ENCODE assay signal across 1 cellular context in genomic region chr12:123365141-123365917, GRCh38.
TF ChIP-seq lines count a peak whose summit lies in the region.

No MANE protein-coding gene starts in this region.

TF ChIP-seq in GM12878, 131 proteins besides CTCF, POLR2A, EP300 and RAD21 (continued from another document and continues in another):
- TF ChIP-seq ZBTB4 (CRISPR knock-in tag; IDR thresholded peaks at IDR 0.05) (peak; percentile 96), HCFC1 (IDR thresholded peaks at IDR 0.05; ENCODE audit: low read length) (peak; percentile 81), NFIC (IDR thresholded peaks at IDR 0.05; ENCODE audit: low read depth, low read length) (peak; percentile 96), CEBPB (IDR thresholded peaks at IDR 0.05; ENCODE audit: borderline replicate concordance in 1 of 2, low read depth in 2 of 2, low read length in 2 of 2) (peak in 1 of 2 experiments; percentile 55; a peak in 1 of 4 replicates), LARP7 (IDR thresholded peaks at IDR 0.05) (peak; percentile 82), USF2 (IDR thresholded peaks at IDR 0.05; ENCODE audit: borderline replicate concordance, low read depth, low read length) (peak; percentile 69), PRDM15 (CRISPR knock-in tag; IDR thresholded peaks at IDR 0.05) (peak; percentile 91), SREBF1 (IDR thresholded peaks at IDR 0.05; ENCODE audit: low read length) (no peak), ATF3 (IDR thresholded peaks at IDR 0.05; ENCODE audit: borderline replicate concordance, extremely low read depth, low read depth, low read length) (peak; percentile 31; the same call in 1 of the 2 replicates), STAT3 (IDR thresholded peaks at IDR 0.05; ENCODE audit: low read depth, low read length) (no peak), CHD4 (IDR thresholded peaks at IDR 0.05) (no peak), CHD1 (IDR thresholded peaks at IDR 0.05; ENCODE audit: low read depth, low read length) (peak; percentile 88; the same call in 1 of the 2 replicates), BCL3 (IDR thresholded peaks at IDR 0.05; ENCODE audit: borderline replicate concordance, insufficient read depth, low read depth, low read length, poor library complexity, severe bottlenecking) (peak; percentile 70), RFX5 (IDR thresholded peaks at IDR 0.05; ENCODE audit: low read depth, low read length) (0 out of 2 replicates have a peak, but pooled peaks have one; percentile 38), RUNX3 (IDR thresholded peaks at IDR 0.05; ENCODE audit: low read length) (peak; percentile 84), E2F8 (IDR thresholded peaks at IDR 0.05; ENCODE audit: low read depth, partially characterized antibody) (peak; percentile 64), REST (IDR thresholded peaks at IDR 0.05; ENCODE audit: low read depth, low read length) (0 out of 2 replicates have a peak, but pooled peaks have one; percentile 35), ATF2 (IDR thresholded peaks at IDR 0.05; ENCODE audit: low read length) (peak; percentile 97), NBN (IDR thresholded peaks at IDR 0.05) (peak; percentile 95), NRF1 (conservative IDR thresholded peaks at IDR 0.05; ENCODE audit: low read depth, low read length) (peak; percentile 85), SMARCA5 (IDR thresholded peaks at IDR 0.05) (peak; percentile 98), STAT1 (conservative IDR thresholded peaks at IDR 0.05) (no peak; the same call in none of the 2 replicates), BMI1 (IDR thresholded peaks at IDR 0.05; ENCODE audit: borderline replicate concordance) (peak; percentile 95), SUPT20H (IDR thresholded peaks at IDR 0.05; ENCODE audit: borderline replicate concordance, control insufficient read depth, low read depth, low read length) (no peak), SRF (IDR thresholded peaks at IDR 0.05; ENCODE audit: low read depth in 2 of 2, low read length in 2 of 2) (peak in 1 of 2 experiments; percentile 79; a peak in 2 of 4 replicates), RAD51 (IDR thresholded peaks at IDR 0.05) (peak; percentile 99), PBX3 (IDR thresholded peaks at IDR 0.05; ENCODE audit: insufficient replicate concordance, low read depth, low read length) (no peak), IKZF2 (IDR thresholded peaks at IDR 0.05) (peak; percentile 91 to 95), BCLAF1 (IDR thresholded peaks at IDR 0.05) (no peak)
